19 cellular contexts compared by ENCODE assay signal in the genomic region with DNA sequence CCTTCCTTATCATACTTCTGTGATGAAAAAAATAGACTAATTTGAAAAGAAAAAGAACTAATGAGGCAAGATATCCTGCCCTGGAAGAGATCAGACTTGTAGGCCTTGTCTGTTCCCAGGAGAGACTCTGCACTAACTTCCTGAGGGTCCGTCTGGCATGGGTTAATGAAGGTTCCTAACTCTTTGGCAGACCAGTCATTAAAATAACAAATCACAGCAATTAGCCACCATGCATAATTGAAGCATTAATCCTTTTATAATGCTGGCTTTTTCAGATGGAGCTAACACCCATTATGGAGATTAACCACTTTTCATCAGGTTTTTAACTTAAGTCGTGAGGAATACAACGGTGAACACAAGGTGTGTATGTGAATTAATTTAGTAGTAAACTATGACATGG. TPM values are rescaled to one million over a fixed set of nuclear protein-coding genes. Genes with fewer than 3 reads are reported as not detected.
DNase-seq lines count a peak whose midpoint lies in the region; ATAC-seq and TF ChIP-seq lines count a peak whose summit lies in the region.
"Had no signal": no experiment of that assay in that cellular context is flagged by ENCODE, and none has a peak within 500 bp of the region (broad histone marks: within the 10 kb centered on the region; RNA-seq: fewer than 3 reads in every experiment).

No MANE protein-coding gene starts in this region.

- H3K4me1 Mint-ChIP-seq in GM23338, result peaks cover 6% of the 10 kb centered on the region
- H3K4me1 Mint-ChIP-seq: IgD-negative memory B cell had no signal

- no peak overlapping the region for H2AFZ ChIP-seq in GM23338

- H3K4me3 ChIP-seq in GM23338 (no peak overlapping the region), NT2/D1 (ENCODE audit: insufficient read length, low read depth) (no peak overlapping the region), thoracic aorta (no peak overlapping the region)

- H3K9me3 Mint-ChIP-seq in GM23338, result no peaks in the 10 kb centered on the region

- TF ChIP-seq CTCF in GM23338 (conservative IDR thresholded peaks at IDR 0.05; ENCODE audit: low read depth in 2 of 2) (no peak), thoracic aorta (IDR thresholded peaks at IDR 0.05) (no peak)

- peaks cover 26% of the 10 kb centered on the region for H3K27me3 Mint-ChIP-seq in GM23338 (ENCODE audit: insufficient read depth, low read depth, poor library complexity)
- H3K27me3 Mint-ChIP-seq: IgD-negative memory B cell, T-helper 17 cell had no signal

- H3K36me3 ChIP-seq in GM23338 (ENCODE audit: insufficient read depth), result no peaks in the 10 kb centered on the region; the same call in 1 of the 2 replicates
- H3K36me3 ChIP-seq in NT2/D1 (ENCODE audit: insufficient read depth, insufficient read length, low read length), result peaks cover 21% of the 10 kb centered on the region
- H3K36me3 ChIP-seq in thoracic aorta, result no peaks in the 10 kb centered on the region

- H3K79me2 ChIP-seq in GM23338 (replicated peaks; ENCODE audit: insufficient read depth), result no peaks in the 10 kb centered on the region

- no peak overlapping the region for H3K27ac Mint-ChIP-seq in GM23338
- H3K27ac Mint-ChIP-seq: IgD-negative memory B cell, T-helper 17 cell had no signal

- no peaks in the 10 kb centered on the region for H3F3A ChIP-seq in GM23338 (replicated peaks; ENCODE audit: low read depth)

- H3K27me3 ChIP-seq in GM23338 (ENCODE audit: insufficient read depth) (peaks cover 100% of the 10 kb centered on the region), NT2/D1 (ENCODE audit: insufficient read depth, insufficient read length) (no peaks in the 10 kb centered on the region), thoracic aorta (replicated peaks; ENCODE audit: insufficient read depth) (no peaks in the 10 kb centered on the region)

- H3K4me2 ChIP-seq in GM23338, result no peak overlapping the region

- DNase-seq in GM23338 (ENCODE audit: low spot score), result peak; percentile 56
- DNase-seq in NT2/D1 (ENCODE audit: low read depth, low spot score), result peak; percentile 27
- no peak for DNase-seq in thoracic aorta (ENCODE audit: low spot score)
- DNase-seq in SKM-1 treated with dmso at 0.1 percent for 144 hours (lab: John Stamatoyannopoulos, UW; ENCODE audit: unreplicated experiment), result no peak
- no peak for DNase-seq in AG08396 (ENCODE audit: low spot score)
- DNase-seq: DMS 273 treated with DMSO at 0.1 percent for 48 hours; HCEC 1CT; NCI-H187 treated with DMSO at 0.1 percent for 48 hours; NCI-H345; NCI-H526; NK-92 treated with Interleukin-12 subunit alpha and Interleukin-12 subunit beta, amount 100 ng/mL, for 24 hours; OCI-M1; RPMI8226; SIG-M5; T-helper 17 cell had no signal

- H3K36me3 Mint-ChIP-seq in GM23338 (ENCODE audit: low read depth), result peaks cover 5% of the 10 kb centered on the region; the same call in 2 of the 3 replicates

- peaks cover 6% of the 10 kb centered on the region; the same call in 1 of the 2 replicates for H3K4me1 ChIP-seq in GM23338 (ENCODE audit: insufficient read depth)
- H3K4me1 ChIP-seq in NT2/D1 (ENCODE audit: insufficient read depth, insufficient read length), result no peaks in the 10 kb centered on the region
- H3K4me1 ChIP-seq in thoracic aorta (ENCODE audit: control insufficient read depth in 1 of 2, low read depth in 2 of 2), result peaks cover 18 to 50% of the 10 kb centered on the region in 2 donors

- H3K4me3 Mint-ChIP-seq in GM23338, result no peak overlapping the region
- H3K4me3 Mint-ChIP-seq: IgD-negative memory B cell, T-helper 17 cell had no signal

- ATAC-seq in GM23338 (peak; percentile 47; the same call in 2 of the 3 replicates), thoracic aorta (ENCODE audit: insufficient number of reproducible peaks, low FRiP score, low read depth) (no peak)
- ATAC-seq: T-helper 17 cell had no signal

- H3K9ac ChIP-seq in NT2/D1 (ENCODE audit: insufficient read length, low read depth), result no peak overlapping the region

- H3K9me2 ChIP-seq in GM23338 (ENCODE audit: insufficient read depth), result no peaks in the 10 kb centered on the region

- H3K9me3 ChIP-seq in NT2/D1 (ENCODE audit: insufficient read depth, low read length) (no peaks in the 10 kb centered on the region), thoracic aorta (no peaks in the 10 kb centered on the region)

- H3K27ac ChIP-seq in GM23338 (ENCODE audit: low read depth) (no peak overlapping the region), thoracic aorta (peak overlapping the region; percentile 33 to 48)

- peaks cover 34% of the 10 kb centered on the region for H4K20me1 ChIP-seq in GM23338 (replicated peaks; ENCODE audit: insufficient read depth)

TF ChIP-seq in GM23338, 12 proteins besides CTCF, POLR2A, EP300 and RAD21:
- TF ChIP-seq NANOG (IDR thresholded peaks at IDR 0.05; ENCODE audit: borderline replicate concordance) (peak; percentile 73), POLR2AphosphoS5 (IDR thresholded peaks at IDR 0.05; ENCODE audit: low read depth) (peak; percentile 51), CREB1 (CRISPR knock-in tag; IDR thresholded peaks at IDR 0.05; ENCODE audit: low read depth) (no peak), ZNF331 (CRISPR knock-in tag; IDR thresholded peaks at IDR 0.05; ENCODE audit: low read depth) (no peak)

RNA-seq across cellular contexts. Expression of a gene that starts 10.4 kb away (rescaled TPM):
- total RNA-seq in GM23338 (2014; rRNA removed; shearing (Covaris generic)), result 7.8 and 9.6 TPM in 2 replicates
- polyA plus RNA-seq in GM23338 (2016; fragmentation: Nextera tagmentation; extraction: Ambion mirVana), result 117 and 123 TPM in 2 replicates
- total RNA-seq in thoracic aorta, result 10 to 100 TPM in 1 of 2 donors, 1 to 10 TPM in 1; 2.3 to 13.5 TPM

RNA-seq across cellular contexts. Expression of a gene that starts 33.1 kb away (rescaled TPM):
- not detected in 2 replicates for total RNA-seq in GM23338 (2014; rRNA removed; shearing (Covaris generic))
- polyA plus RNA-seq in GM23338 (2016; fragmentation: Nextera tagmentation; extraction: Ambion mirVana), result not detected in 2 replicates
- not detected for total RNA-seq in thoracic aorta
- total RNA-seq: Daoy, HT-29, T-helper 17 cell had no signal
- polyA plus RNA-seq: BJ, IgD-negative memory B cell had no signal

RNA-seq across cellular contexts. Expression of a gene that starts 34.2 kb away (rescaled TPM):
- total RNA-seq in GM23338 (2014; rRNA removed; shearing (Covaris generic)), result not detected in 2 replicates
- polyA plus RNA-seq in GM23338 (2016; fragmentation: Nextera tagmentation; extraction: Ambion mirVana), result not detected in 2 replicates
- not detected for total RNA-seq in thoracic aorta
- total RNA-seq: Daoy, T-helper 17 cell had no signal
- polyA plus RNA-seq: BJ, IgD-negative memory B cell had no signal

RNA-seq across cellular contexts. Expression of a gene that starts 50.5 kb away (rescaled TPM):
- total RNA-seq in GM23338 (2014; rRNA removed; shearing (Covaris generic)), result not detected in 2 replicates
- polyA plus RNA-seq in GM23338 (2016; fragmentation: Nextera tagmentation; extraction: Ambion mirVana), result not detected in 2 replicates
- not detected for total RNA-seq in thoracic aorta
- total RNA-seq: Daoy, HT-29, T-helper 17 cell had no signal
- polyA plus RNA-seq: BJ, IgD-negative memory B cell had no signal

RNA-seq across cellular contexts. Expression of a gene that starts 52.2 kb away (rescaled TPM):
- total RNA-seq in GM23338 (2014; rRNA removed; shearing (Covaris generic)), result not detected in 2 replicates
- polyA plus RNA-seq in GM23338 (2016; fragmentation: Nextera tagmentation; extraction: Ambion mirVana), result not detected in 2 replicates
- 1 to 10 TPM in 1 of 2 donors, not detected in 1; 1.8 TPM for total RNA-seq in thoracic aorta
- total RNA-seq: Daoy, T-helper 17 cell had no signal
- polyA plus RNA-seq: BJ, IgD-negative memory B cell had no signal

Comparison
In these comparisons a context has a peak if more than half of its experiments do, and no peak if none do; other contexts are left out.
1. DNase-seq: peak in GM23338 (single experiment) and NT2/D1 (single experiment); none in thoracic aorta (single experiment), SKM-1 treated with dmso at 0.1 percent for 144 hours (single experiment) and AG08396 (single experiment).